ENCODE assay signal across 8 cellular contexts in the genomic region with DNA sequence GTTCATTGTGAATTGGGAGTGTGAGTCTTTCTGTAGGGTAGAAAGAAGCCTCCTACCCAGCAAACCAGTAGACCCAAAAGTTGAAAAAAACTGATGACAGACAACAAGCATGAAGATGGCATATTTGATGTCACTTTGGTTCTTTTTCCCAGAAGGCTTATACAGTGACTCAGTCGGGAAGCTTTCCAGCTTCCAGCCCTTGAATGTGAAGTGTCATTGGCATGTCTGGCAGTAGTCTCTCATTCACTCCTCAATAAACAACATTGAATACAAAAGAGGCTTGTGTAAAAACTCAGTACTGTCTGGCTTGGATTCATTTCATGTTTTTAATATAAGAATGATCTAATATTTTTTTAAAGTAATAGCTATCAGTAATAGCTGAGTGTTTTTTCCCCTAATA.
DNase-seq lines count a peak whose midpoint lies in the region; ATAC-seq and TF ChIP-seq lines count a peak whose summit lies in the region.

No MANE protein-coding gene starts in this region.

- H3K36me3 ChIP-seq in heart left ventricle (peaks cover 4 to 68% (median 60%) of the 10 kb centered on the region in 9 donors), sigmoid colon (peaks cover 16 to 61% (median 24%) of the 10 kb centered on the region in 4 donors)

- ATAC-seq in heart left ventricle (peak; percentile 78 to 88 (median 82)), HG03025 (IDR thresholded peaks at IDR 0.05; ENCODE audit: low FRiP score, unreplicated experiment) (no peak)

- TF ChIP-seq EP300 in sigmoid colon (IDR thresholded peaks at IDR 0.05) = no peak

- H3K4me3 ChIP-seq in heart left ventricle (no peak overlapping the region), skeletal muscle cell (ENCODE audit: low read depth, low read length) (no peak overlapping the region), sigmoid colon (no peak overlapping the region)

- DNase-seq in GM04504 (ENCODE audit: low read depth) = peak; percentile 78
- DNase-seq in amniotic epithelial cell (ENCODE audit: low read depth) = peak; percentile 60
- peak in 2 of 5 donors; percentile 35 to 52 for DNase-seq in heart left ventricle
- peak; percentile 49 for DNase-seq in skeletal muscle cell (ENCODE audit: low read depth)
- DNase-seq in sigmoid colon = no peak
- no peak for DNase-seq in NCI-H524 (lab: John Stamatoyannopoulos, UW)
- DNase-seq in NCI-H1105 treated with DMSO at 0.1 percent for 48 hours (lab: John Stamatoyannopoulos, UW) = no peak

- intact Hi-C loops in heart left ventricle (cut with DNase I) = loop anchor here in 4 of 10 donors (5.0 to 10.0 kb wide), 2 partner anchors 35 to 373 kb away; no protein-coding TSS in a partner anchor
- intact Hi-C loops in sigmoid colon (cut with DNase I) = no loop called here

- H3K27me3 ChIP-seq in heart left ventricle (no peaks in the 10 kb centered on the region), sigmoid colon (no peaks in the 10 kb centered on the region)

- TF ChIP-seq POLR2A in heart left ventricle (IDR thresholded peaks at IDR 0.05) = no peak
- no peak for TF ChIP-seq POLR2A in sigmoid colon (IDR thresholded peaks at IDR 0.05)

- H3K9me3 ChIP-seq in heart left ventricle (no peaks in the 10 kb centered on the region), sigmoid colon (no peaks in the 10 kb centered on the region)

- 20 to 27% (median 23%) methylated on average over 1 of the region's 1 CpG for WGBS in heart left ventricle, 4 donors
- WGBS in sigmoid colon, 2 donors = 43 to 78% methylated on average over 1 of the region's 1 CpG

- H3K27ac ChIP-seq in heart left ventricle (peak overlapping the region in 3 of 12 donors; percentile 4 to 47 (median 42)), sigmoid colon (no peak overlapping the region)

- peaks cover 0 to 15% (median 5%) of the 10 kb centered on the region in 12 donors for H3K4me1 ChIP-seq in heart left ventricle
- H3K4me1 ChIP-seq in sigmoid colon = peaks cover 0 to 6% (median 0%) of the 10 kb centered on the region in 4 donors

- no peak for TF ChIP-seq CTCF in heart left ventricle (IDR thresholded peaks at IDR 0.05)
- no peak for TF ChIP-seq CTCF in sigmoid colon (IDR thresholded peaks at IDR 0.05)

Comparison
In these comparisons a context has a peak if more than half of its experiments do, and no peak if none do; other contexts are left out.
1. DNase-seq: peak in GM04504 (single experiment), amniotic epithelial cell (single experiment) and skeletal muscle cell (single experiment); none in sigmoid colon (single experiment), NCI-H524 (0 of 2) and NCI-H1105 treated with DMSO at 0.1 percent for 48 hours (single experiment).